32 cellular contexts compared by ENCODE assay signal in genomic region chr3:155339052-155339451, GRCh38. TPM values are rescaled to one million over a fixed set of nuclear protein-coding genes. Genes with fewer than 3 reads are reported as not detected.
"Had no signal": no experiment of that assay in that cellular context is flagged by ENCODE, and none has a peak within 500 bp of the region (broad histone marks: within the 10 kb centered on the region; RNA-seq: fewer than 3 reads in every experiment).

No MANE protein-coding gene starts in this region.

- H3K27ac Mint-ChIP-seq: activated B cell treated with CpG ODN at 0.5 μM for 24 hours; activated CD8-positive, alpha-beta T cell treated with anti-CD3 and anti-CD28 coated beads for 36 hours; activated naive CD8-positive, alpha-beta T cell; immature natural killer cell; naive thymus-derived CD4-positive, alpha-beta T cell; stimulated activated naive B cell treated with anti-CD40 and anti-IgM and Interleukin-4, amounts not matched to agents 10 μg/mL and 1 μg/mL and 100 μg/mL, for 72 hours had no signal

- H3K4me1 ChIP-seq: body of pancreas, esophagus squamous epithelium, prostate gland, stomach, suprapubic skin, tibial artery, upper lobe of right lung had no signal

- H3K9me3 Mint-ChIP-seq: activated B cell treated with CpG ODN at 0.5 μM for 24 hours; activated CD8-positive, alpha-beta T cell treated with anti-CD3 and anti-CD28 coated beads for 36 hours; naive thymus-derived CD4-positive, alpha-beta T cell; stimulated activated naive B cell treated with anti-CD40 and anti-IgM and Interleukin-4, amounts not matched to agents 10 μg/mL and 1 μg/mL and 100 μg/mL, for 72 hours had no signal

- H3K4me3 Mint-ChIP-seq: activated B cell treated with CpG ODN at 0.5 μM for 24 hours; activated CD8-positive, alpha-beta T cell treated with anti-CD3 and anti-CD28 coated beads for 36 hours; activated naive CD8-positive, alpha-beta T cell; immature natural killer cell; naive thymus-derived CD4-positive, alpha-beta T cell; stimulated activated naive B cell treated with anti-CD40 and anti-IgM and Interleukin-4, amounts not matched to agents 10 μg/mL and 1 μg/mL and 100 μg/mL, for 72 hours had no signal

- H3K36me3 Mint-ChIP-seq: activated naive CD8-positive, alpha-beta T cell; immature natural killer cell; naive thymus-derived CD4-positive, alpha-beta T cell; stimulated activated naive B cell treated with anti-CD40 and anti-IgM and Interleukin-4, amounts not matched to agents 10 μg/mL and 1 μg/mL and 100 μg/mL, for 72 hours had no signal

- H3K9me3 ChIP-seq: body of pancreas, esophagus squamous epithelium, ovary, prostate gland, stomach, suprapubic skin, tibial artery, upper lobe of right lung had no signal

- H3K27ac ChIP-seq: body of pancreas, esophagus squamous epithelium, ovary, prostate gland, stomach, suprapubic skin, tibial artery, upper lobe of right lung had no signal

- H3K4me3 ChIP-seq: body of pancreas, esophagus squamous epithelium, ovary, prostate gland, stomach, suprapubic skin, tibial artery, upper lobe of right lung had no signal

- DNase-seq: activated B cell treated with CpG ODN at 0.5 μM for 24 hours; activated CD4-positive, alpha-beta T cell treated with anti-CD3 and anti-CD28 coated beads, Interleukin-2, amount 50 U/mL, for 1 hour; activated CD8-positive, alpha-beta T cell treated with anti-CD3 and anti-CD28 coated beads for 36 hours; activated naive CD4-positive, alpha-beta T cell treated with Interleukin-2 at 50 U/mL for 16 hours; activated T-cell treated with anti-CD3 and anti-CD28 coated beads, Interleukin-2, amount 50 U/mL, for 48 hours; anterior cingulate cortex; body of pancreas; dermis blood vessel endothelial cell; effector CD4-positive, alpha-beta T cell; esophagus squamous epithelium; head of caudate nucleus; hypothalamus; immature natural killer cell; kidney; left colon; midbrain; naive thymus-derived CD4-positive, alpha-beta T cell; ovary; retina; small intestine; stimulated activated CD4-positive, alpha-beta T cell treated with anti-CD3 and anti-CD28 coated beads, Interleukin-4, amount 100 ng/mL, for 4 hours; stimulated activated CD8-positive, alpha-beta memory T cell treated with anti-CD3 and anti-CD28 coated beads, Interleukin-4, amount 100 ng/mL, for 48 hours; stimulated activated naive B cell treated with anti-CD40 and anti-IgM and Interleukin-4, amounts not matched to agents 10 μg/mL and 1 μg/mL and 100 μg/mL, for 72 hours; stomach; T-helper 2 cell; tibial artery; upper lobe of right lung had no signal

- H3K4me1 Mint-ChIP-seq: activated B cell treated with CpG ODN at 0.5 μM for 24 hours had no signal

- ATAC-seq: activated CD8-positive, alpha-beta T cell treated with anti-CD3 and anti-CD28 coated beads for 36 hours; body of pancreas; left colon; naive thymus-derived CD4-positive, alpha-beta T cell; sciatic nerve; stimulated activated naive B cell treated with anti-CD40 and anti-IgM and Interleukin-4, amounts not matched to agents 10 μg/mL and 1 μg/mL and 100 μg/mL, for 72 hours; upper lobe of right lung had no signal

- H3K27me3 Mint-ChIP-seq: activated B cell treated with CpG ODN at 0.5 μM for 24 hours; activated naive CD8-positive, alpha-beta T cell; stimulated activated naive B cell treated with anti-CD40 and anti-IgM and Interleukin-4, amounts not matched to agents 10 μg/mL and 1 μg/mL and 100 μg/mL, for 72 hours had no signal

- H3K36me3 ChIP-seq: esophagus squamous epithelium, ovary, prostate gland, stomach, suprapubic skin, tibial artery, upper lobe of right lung had no signal

- H3K27me3 ChIP-seq: body of pancreas, esophagus squamous epithelium, ovary, stomach, suprapubic skin, tibial artery, upper lobe of right lung had no signal

RNA-seq across cellular contexts. Expression of gene STRIT1, which starts 45.6 kb away (rescaled TPM):
- total RNA-seq: activated B cell treated with CpG ODN at 0.5 μM for 24 hours; activated CD8-positive, alpha-beta T cell treated with anti-CD3 and anti-CD28 coated beads for 36 hours; body of pancreas; dermis blood vessel endothelial cell; esophagus squamous epithelium; kidney; left colon; liver; naive thymus-derived CD4-positive, alpha-beta T cell; ovary; sciatic nerve; stomach; suprapubic skin; upper lobe of right lung had no signal
- polyA plus RNA-seq: immature natural killer cell; liver; naive thymus-derived CD4-positive, alpha-beta T cell; ovary had no signal
